In the genomic region with DNA sequence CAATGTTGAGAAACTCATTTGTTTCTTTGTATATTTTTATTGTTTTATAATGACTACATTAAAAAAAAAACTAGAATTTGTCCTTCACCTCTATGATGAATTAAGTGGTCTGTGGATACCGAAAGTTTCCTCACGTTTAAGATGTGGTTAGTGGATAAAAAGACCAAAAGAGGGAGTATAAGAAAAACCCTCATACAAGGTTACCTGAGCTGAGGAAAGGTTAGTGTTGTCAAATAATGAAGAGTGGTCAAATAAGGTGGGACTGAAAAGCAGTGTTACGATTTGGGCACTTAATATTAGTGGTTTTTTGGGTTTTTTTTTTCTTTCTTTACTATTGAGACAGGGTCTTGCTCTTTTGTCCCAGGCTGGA, we compare ENCODE assay signal across 13 cellular contexts.
"Had no signal": no experiment of that assay in that cellular context is flagged by ENCODE, and none has a peak within 500 bp of the region (broad histone marks: within the 10 kb centered on the region; RNA-seq: fewer than 3 reads in every experiment).

No MANE protein-coding gene starts in this region.

- H3K4me3 ChIP-seq: gastrocnemius medialis, left ventricle myocardium inferior, right lobe of liver, testis, upper lobe of left lung had no signal

- DNase-seq: aorta; brain microvascular endothelial cell; cortex of kidney; gastrocnemius medialis; head of caudate nucleus; kidney glomerular epithelial cell; left ventricle myocardium inferior; right lobe of liver; small intestine; stimulated activated CD4-positive, alpha-beta T cell treated with anti-CD3 and anti-CD28 coated beads, Interleukin-4, amount 100 ng/mL, for 1 hour; testis; upper lobe of left lung had no signal

- ATAC-seq: gastrocnemius medialis, right lobe of liver had no signal

- H3K9ac ChIP-seq: parathyroid adenoma had no signal

- H3K4me1 ChIP-seq: gastrocnemius medialis, parathyroid adenoma, right lobe of liver, testis, upper lobe of left lung had no signal

- H3K9me3 ChIP-seq: gastrocnemius medialis, left ventricle myocardium inferior, right lobe of liver, testis, upper lobe of left lung had no signal

- H3K27me3 ChIP-seq: brain microvascular endothelial cell, gastrocnemius medialis, right lobe of liver, testis, upper lobe of left lung had no signal

- H3K27ac ChIP-seq: brain microvascular endothelial cell, gastrocnemius medialis, left ventricle myocardium inferior, parathyroid adenoma, right lobe of liver, testis, upper lobe of left lung had no signal

- H3K36me3 ChIP-seq: gastrocnemius medialis, right lobe of liver had no signal

- H2AFZ ChIP-seq: parathyroid adenoma had no signal
